In the genomic region with DNA sequence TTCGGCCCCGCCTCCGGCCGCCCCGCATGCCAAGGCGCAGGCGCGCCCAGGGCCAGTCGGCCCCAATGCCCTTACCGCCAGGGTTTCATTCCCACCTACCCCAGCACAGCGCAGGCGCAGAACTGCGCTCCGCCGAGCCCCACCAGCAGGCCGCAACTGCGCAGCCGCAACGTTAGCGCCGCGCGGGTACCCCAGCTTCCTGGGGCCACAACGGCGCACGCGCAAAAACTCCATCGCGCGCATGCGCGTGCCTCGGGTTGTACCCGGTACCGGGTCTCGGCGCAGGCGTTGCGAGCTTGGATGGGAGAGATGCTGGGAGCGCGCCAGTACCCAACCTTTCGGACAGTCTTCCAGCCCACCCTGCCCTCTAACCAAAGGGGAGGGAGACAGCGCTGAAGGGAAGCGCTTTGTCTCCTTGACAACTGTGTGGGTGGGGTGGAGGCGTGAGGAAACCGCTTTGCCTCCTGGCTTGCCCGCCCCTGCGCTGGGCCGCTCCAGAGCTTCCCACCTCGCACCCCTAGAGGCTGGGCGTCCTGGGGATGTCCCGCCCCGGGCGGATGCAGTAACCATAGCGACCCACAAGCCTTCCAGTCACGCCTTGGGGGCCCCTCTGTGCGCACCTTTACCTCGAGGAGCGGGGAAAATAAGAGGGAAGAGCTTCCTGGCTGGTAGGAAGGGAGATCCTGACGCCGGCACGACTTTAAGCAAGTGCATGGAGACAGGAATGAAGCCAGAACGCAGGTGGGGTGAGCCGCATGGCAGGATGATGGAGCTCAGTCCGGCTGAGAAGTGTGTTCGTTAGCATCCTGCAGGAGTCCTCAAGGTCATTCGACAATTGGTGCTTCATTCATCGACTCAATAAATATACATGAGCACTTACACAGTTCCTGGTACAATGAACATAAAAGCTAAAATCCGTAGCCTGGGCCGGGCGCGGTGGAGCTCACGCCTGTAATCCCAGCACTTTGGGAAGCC, we compare ENCODE assay signal across 8 cellular contexts. TPM values are rescaled to one million over a fixed set of nuclear protein-coding genes. Genes with fewer than 3 reads are reported as not detected.
DNase-seq lines count a peak whose midpoint lies in the region; ATAC-seq and TF ChIP-seq lines count a peak whose summit lies in the region.

No MANE protein-coding gene starts in this region.

- H3K9me3 Mint-ChIP-seq in activated naive CD4-positive, alpha-beta T cell treated with anti-CD3 and anti-CD28 coated beads, Interleukin-2, amount 50 U/mL, for 24 hours = no peaks in the 10 kb centered on the region

- peak; percentile 100 for DNase-seq in GM10248 (ENCODE audit: extremely low spot score)
- peak; percentile 90 for DNase-seq in NCI-H1048 (lab: John Stamatoyannopoulos, UW)
- DNase-seq in SK-N-MC (ENCODE audit: low read depth, low spot score) = peak; percentile 81
- peak; percentile 75 for DNase-seq in glomerular endothelial cell (ENCODE audit: extremely low read depth, low read depth, low spot score)
- DNase-seq in omental fat pad (ENCODE audit: low spot score) = peak; percentile 86
- peak; percentile 96 for DNase-seq in testis

- WGBS in testis, 2 donors = 2 to 5% methylated on average over 26 to 65 of the region's 73 CpGs

- no peak for TF ChIP-seq CTCF in GM10248 (IDR thresholded peaks at IDR 0.05; ENCODE audit: control extremely low read depth, extremely low read depth, low read depth, missing control alignments)
- no peak for TF ChIP-seq CTCF in omental fat pad (IDR thresholded peaks at IDR 0.05)
- TF ChIP-seq CTCF in testis (IDR thresholded peaks at IDR 0.05) = no peak

- peaks cover 14% of the 10 kb centered on the region for H3K4me1 ChIP-seq in testis

- H3K27ac Mint-ChIP-seq in activated naive CD4-positive, alpha-beta T cell treated with anti-CD3 and anti-CD28 coated beads, Interleukin-2, amount 50 U/mL, for 24 hours = peak overlapping the region; percentile 91

- peaks cover 10% of the 10 kb centered on the region for H3K4me1 Mint-ChIP-seq in activated naive CD4-positive, alpha-beta T cell treated with anti-CD3 and anti-CD28 coated beads, Interleukin-2, amount 50 U/mL, for 24 hours

- H3K27ac ChIP-seq in SK-N-MC = no peak overlapping the region
- peak overlapping the region; percentile 23 to 82 for H3K27ac ChIP-seq in testis

- no peaks in the 10 kb centered on the region for H3K27me3 Mint-ChIP-seq in activated naive CD4-positive, alpha-beta T cell treated with anti-CD3 and anti-CD28 coated beads, Interleukin-2, amount 50 U/mL, for 24 hours

- no peaks in the 10 kb centered on the region for H3K36me3 Mint-ChIP-seq in activated naive CD4-positive, alpha-beta T cell treated with anti-CD3 and anti-CD28 coated beads, Interleukin-2, amount 50 U/mL, for 24 hours

- peak overlapping the region; percentile 82 for H3K4me3 ChIP-seq in SK-N-MC
- peak overlapping the region; percentile 67 to 82 for H3K4me3 ChIP-seq in testis

- CTCF ChIA-PET in GM10248 (lab: Yijun Ruan, JAX) = interaction anchor here (0.7 to 3.3 kb wide), 10 partner anchors 8 to 133 kb away, joined by 3 to 18 read pairs (median 4); no protein-coding TSS in a partner anchor

- POLR2A ChIA-PET in GM10248 (lab: Yijun Ruan, JAX) = interaction anchor here (0.5 kb wide), 1 partner anchor 14 kb away, joined by 3 read pairs; no protein-coding TSS in a partner anchor

- intact Hi-C loops in testis (cut with DNase I; ENCODE audit: low total_unique reads) = no loop called here

- no peaks in the 10 kb centered on the region for H3K9me3 ChIP-seq in SK-N-MC (ENCODE audit: low read depth, low read length)
- H3K9me3 ChIP-seq in testis = no peaks in the 10 kb centered on the region

- H3K9ac ChIP-seq in SK-N-MC (ENCODE audit: insufficient read length) = peak overlapping the region; percentile 47

- ATAC-seq in HG02588 (IDR thresholded peaks at IDR 0.05; ENCODE audit: unreplicated experiment) (peak; percentile 89), omental fat pad (ENCODE audit: low FRiP score) (peak; percentile 99)

- peaks cover 26% of the 10 kb centered on the region; the same call in 1 of the 2 replicates for H3K36me3 ChIP-seq in SK-N-MC (ENCODE audit: insufficient read depth, low read length)
- H3K36me3 ChIP-seq in testis (ENCODE audit: low read depth, missing control alignments) = no peaks in the 10 kb centered on the region

- no peaks in the 10 kb centered on the region for H3K27me3 ChIP-seq in testis

- no peak for TF ChIP-seq POLR2A in testis (IDR thresholded peaks at IDR 0.05)

- peak overlapping the region; percentile 95 for H3K4me3 Mint-ChIP-seq in activated naive CD4-positive, alpha-beta T cell treated with anti-CD3 and anti-CD28 coated beads, Interleukin-2, amount 50 U/mL, for 24 hours

RNA-seq across cellular contexts. Expression of a gene that starts 0.5 kb away (rescaled TPM):
- total RNA-seq in glomerular endothelial cell (6.0 and 7.4 TPM in 2 replicates), omental fat pad (1 to 10 TPM; 1.3 to 6.8 (median 2.6) TPM), testis (10 to 100 TPM in 1 of 2 donors, 1 to 10 TPM in 1; 9.4 to 11.1 TPM)
- 9.5 TPM for polyA plus RNA-seq in testis (ENCODE audit: insufficient read depth, low read depth, low replicate concordance)

RNA-seq across cellular contexts. Expression of a gene that starts 11.6 kb away (rescaled TPM):
- total RNA-seq in glomerular endothelial cell (not detected in 2 replicates), omental fat pad (not detected), testis (1 to 10 TPM; 4.8 to 5.1 TPM)
- 4.8 TPM for polyA plus RNA-seq in testis (ENCODE audit: insufficient read depth, low read depth, low replicate concordance)

RNA-seq across cellular contexts. Expression of a gene that starts 17.0 kb away (rescaled TPM):
- 27.1 and 32.3 TPM in 2 replicates for total RNA-seq in glomerular endothelial cell
- 10 to 100 TPM; 10.6 to 14.2 (median 11.2) TPM for total RNA-seq in omental fat pad
- total RNA-seq in testis = 10 to 100 TPM; 36.0 to 48.3 TPM
- polyA plus RNA-seq in testis (ENCODE audit: insufficient read depth, low read depth, low replicate concordance) = 13.8 TPM

RNA-seq across cellular contexts. Expression of a gene that starts 38.8 kb away (rescaled TPM):
- total RNA-seq in glomerular endothelial cell (not detected in 2 replicates), omental fat pad (under 1 TPM in 2 of 4 donors, not detected in 2; 0.38 to 0.79 TPM), testis (1 to 10 TPM; 1.5 to 1.7 TPM)
- 1.7 TPM for polyA plus RNA-seq in testis (ENCODE audit: insufficient read depth, low read depth, low replicate concordance)

RNA-seq across cellular contexts. Expression of a gene that starts 40.0 kb away (rescaled TPM):
- total RNA-seq in glomerular endothelial cell = 58.0 and 58.2 TPM in 2 replicates
- total RNA-seq in omental fat pad = 10 to 100 TPM; 17.3 to 35.2 (median 27.1) TPM
- 100 to 1,000 TPM; 123 to 142 TPM for total RNA-seq in testis
- 195 TPM for polyA plus RNA-seq in testis (ENCODE audit: insufficient read depth, low read depth, low replicate concordance)
